In the genomic region with DNA sequence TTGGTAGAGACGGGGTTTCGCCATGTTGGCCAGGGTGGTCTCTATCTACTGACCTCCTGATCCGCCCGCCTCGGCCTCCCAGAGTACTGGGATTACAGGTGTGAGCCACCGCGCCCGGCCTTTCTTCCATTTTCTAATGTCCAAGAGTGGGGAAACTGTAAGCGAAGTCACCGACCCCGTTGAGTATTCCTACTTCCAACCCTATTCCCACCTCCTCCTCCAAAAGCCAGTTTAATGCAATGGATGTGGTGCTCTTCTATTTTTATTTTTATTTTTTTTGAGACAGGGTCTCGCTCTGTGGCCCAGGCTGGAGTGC, we compare ENCODE assay signal across 9 cellular contexts. TPM values are rescaled to one million over a fixed set of nuclear protein-coding genes. Genes with fewer than 3 reads are reported as not detected.
A peak's percentile ranks its signal among the peaks of the same experiment; 100 is the strongest.
DNase-seq lines count a peak whose midpoint lies in the region; ATAC-seq and TF ChIP-seq lines count a peak whose summit lies in the region.
"Had no signal": no experiment of that assay in that cellular context is flagged by ENCODE, and none has a peak within 500 bp of the region (broad histone marks: within the 10 kb centered on the region; RNA-seq: fewer than 3 reads in every experiment).

No MANE protein-coding gene starts in this region.

- H3K79me2 ChIP-seq in mammary epithelial cell (ENCODE audit: insufficient read depth, low read length), result peaks cover 17% of the 10 kb centered on the region

- dilution Hi-C loops in mammary epithelial cell (cut with HindIII; ENCODE audit: low sequenced_read_pairs), result no loop called here

- CTCF ChIA-PET in MCF 10A (lab: Yijun Ruan, JAX), result interaction anchor here (0.6 to 0.9 kb wide), 3 partner anchors 11 to 88 kb away, joined by 3 to 5 read pairs (median 3); no protein-coding TSS in a partner anchor
- CTCF ChIA-PET in mammary epithelial cell (lab: Charles Lee; ENCODE audit: low non-redundant PET), result no interaction called here

- H3K27ac ChIP-seq in mammary epithelial cell (ENCODE audit: insufficient read depth, low read depth, low read length), result no peak overlapping the region

- H3K36me3 ChIP-seq in mammary epithelial cell (ENCODE audit: insufficient read depth, low read length), result peaks cover 6% of the 10 kb centered on the region

- H3K4me1 Mint-ChIP-seq in MCF 10A (ENCODE audit: insufficient read depth, unreplicated experiment) (peaks cover 7% of the 10 kb centered on the region), mesothelial cell of epicardium (no peaks in the 10 kb centered on the region), type B pancreatic cell (ENCODE audit: unreplicated experiment) (peaks cover 6% of the 10 kb centered on the region)
- H3K4me1 Mint-ChIP-seq in activated naive CD8-positive, alpha-beta T cell treated with anti-CD3 and anti-CD28 coated beads, Interleukin-2, amount 10 ng/mL, durations not matched to agents 7 days and 5 days, result peaks cover 15% of the 10 kb centered on the region

- BruUV-seq in MCF 10A (replicated peaks; lab: Mats Ljungman, UMichigan), result no TSS peak
- no TSS peak for BruUV-seq in mammary epithelial cell (replicated peaks; lab: Mats Ljungman, UMichigan)

- intact Hi-C loops in MCF 10A (cut with micrococcal nuclease) (no loop called here), mammary epithelial cell (cut with micrococcal nuclease) (loop anchor here (2.0 kb wide), 2 partner anchors 15 to 31 kb away; no protein-coding TSS in a partner anchor)

- H3K4me3 Mint-ChIP-seq in MCF 10A (ENCODE audit: unreplicated experiment), result peak overlapping the region; percentile 82
- H3K4me3 Mint-ChIP-seq in activated naive CD8-positive, alpha-beta T cell treated with anti-CD3 and anti-CD28 coated beads, Interleukin-2, amount 10 ng/mL, durations not matched to agents 7 days and 5 days, result peak overlapping the region; percentile 89
- H3K4me3 Mint-ChIP-seq in mesothelial cell of epicardium, result peak overlapping the region; percentile 86
- H3K4me3 Mint-ChIP-seq in type B pancreatic cell, result peak overlapping the region; percentile 95

- no peak for DNase-seq in MCF 10A (ENCODE audit: unreplicated experiment)
- DNase-seq in mammary epithelial cell, result no peak
- DNase-seq in activated naive CD8-positive, alpha-beta T cell treated with anti-CD3 and anti-CD28 coated beads, Interleukin-2, amount 10 ng/mL, durations not matched to agents 7 days and 5 days, result no peak
- no peak for DNase-seq in mesothelial cell of epicardium (ENCODE audit: low spot score in 2 of 2, unreplicated experiment in 2 of 2)
- DNase-seq in type B pancreatic cell (ENCODE audit: extremely low spot score, unreplicated experiment), result no peak
- DNase-seq in NCI-H345 (lab: John Stamatoyannopoulos, UW), result no peak
- no peak for DNase-seq in NCI-H1105 (lab: John Stamatoyannopoulos, UW)

- H3K9me3 ChIP-seq in mammary epithelial cell (replicated peaks; ENCODE audit: insufficient read depth, low read length), result no peaks in the 10 kb centered on the region

- in situ Hi-C loops in mammary epithelial cell (cut with MboI; ENCODE audit: low sequenced_read_pairs in 2 of 2), result no loop called here

- no peaks in the 10 kb centered on the region for H4K20me1 ChIP-seq in mammary epithelial cell (ENCODE audit: insufficient read depth, low read length)

- H3K27me3 ChIP-seq in mammary epithelial cell (ENCODE audit: insufficient read depth, low read length), result no peaks in the 10 kb centered on the region

- no peaks in the 10 kb centered on the region for H3K4me1 ChIP-seq in mammary epithelial cell (ENCODE audit: insufficient read depth, low read length)

- H3K4me2 ChIP-seq in mammary epithelial cell (ENCODE audit: insufficient read depth, low read depth, low read length), result no peak overlapping the region

- peaks cover 27% of the 10 kb centered on the region for H3K36me3 Mint-ChIP-seq in MCF 10A (ENCODE audit: insufficient read depth, unreplicated experiment)
- peaks cover 4% of the 10 kb centered on the region for H3K36me3 Mint-ChIP-seq in activated naive CD8-positive, alpha-beta T cell treated with anti-CD3 and anti-CD28 coated beads, Interleukin-2, amount 10 ng/mL, durations not matched to agents 7 days and 5 days
- peaks cover 6% of the 10 kb centered on the region for H3K36me3 Mint-ChIP-seq in mesothelial cell of epicardium
- H3K36me3 Mint-ChIP-seq in type B pancreatic cell, result peaks cover 9% of the 10 kb centered on the region

- no peaks in the 10 kb centered on the region for H3K9me3 Mint-ChIP-seq in MCF 10A (ENCODE audit: unreplicated experiment)
- H3K9me3 Mint-ChIP-seq in activated naive CD8-positive, alpha-beta T cell treated with anti-CD3 and anti-CD28 coated beads, Interleukin-2, amount 10 ng/mL, durations not matched to agents 7 days and 5 days, result no peaks in the 10 kb centered on the region
- H3K9me3 Mint-ChIP-seq in mesothelial cell of epicardium, result no peaks in the 10 kb centered on the region
- no peaks in the 10 kb centered on the region for H3K9me3 Mint-ChIP-seq in type B pancreatic cell

- ATAC-seq in activated naive CD8-positive, alpha-beta T cell treated with anti-CD3 and anti-CD28 coated beads, Interleukin-2, amount 10 ng/mL, durations not matched to agents 7 days and 5 days (ENCODE audit: low read depth), result no peak
- no peak for ATAC-seq in GM19351 (IDR thresholded peaks at IDR 0.05; ENCODE audit: unreplicated experiment)

- H3K27ac Mint-ChIP-seq in MCF 10A (ENCODE audit: low read depth, unreplicated experiment), result peak overlapping the region; percentile 100
- peak overlapping the region; percentile 99 for H3K27ac Mint-ChIP-seq in activated naive CD8-positive, alpha-beta T cell treated with anti-CD3 and anti-CD28 coated beads, Interleukin-2, amount 10 ng/mL, durations not matched to agents 7 days and 5 days
- peak overlapping the region; percentile 100 for H3K27ac Mint-ChIP-seq in mesothelial cell of epicardium
- peak overlapping the region; percentile 100 for H3K27ac Mint-ChIP-seq in type B pancreatic cell

- H3K27me3 Mint-ChIP-seq in MCF 10A (ENCODE audit: insufficient read depth, unreplicated experiment), result no peaks in the 10 kb centered on the region
- no peaks in the 10 kb centered on the region for H3K27me3 Mint-ChIP-seq in activated naive CD8-positive, alpha-beta T cell treated with anti-CD3 and anti-CD28 coated beads, Interleukin-2, amount 10 ng/mL, durations not matched to agents 7 days and 5 days
- peaks cover 2% of the 10 kb centered on the region for H3K27me3 Mint-ChIP-seq in mesothelial cell of epicardium (ENCODE audit: low read depth)
- H3K27me3 Mint-ChIP-seq in type B pancreatic cell, result peaks cover 5% of the 10 kb centered on the region

- no peak overlapping the region for H3K9ac ChIP-seq in mammary epithelial cell (ENCODE audit: insufficient read depth, low read length)

- POLR2A ChIA-PET in MCF 10A (lab: Yijun Ruan, JAX), result interaction anchor here (0.6 to 1.4 kb wide), 12 partner anchors 9 to 454 kb away, joined by 3 to 14 read pairs (median 5); a partner anchor contains a TSS
- POLR2A ChIA-PET in activated naive CD8-positive, alpha-beta T cell treated with anti-CD3 and anti-CD28 coated beads, Interleukin-2, amount 10 ng/mL, durations not matched to agents 7 days and 5 days (lab: Charles Lee), result interaction anchor here (0.6 to 3.1 kb wide), 16 partner anchors 10 to 948 kb away, joined by 3 to 57 read pairs (median 4); a partner anchor contains a TSS

- TF ChIP-seq CTCF in MCF 10A (IDR thresholded peaks at IDR 0.05; ENCODE audit: unreplicated experiment) (no peak), mammary epithelial cell (conservative IDR thresholded peaks at IDR 0.05 in 1 of 2, IDR thresholded peaks at IDR 0.05 in 1 of 2; ENCODE audit: extremely low read depth in 1 of 2, insufficient read depth in 1 of 2, low read depth in 1 of 2, low read length in 2 of 2) (no peak), mesothelial cell of epicardium (IDR thresholded peaks at IDR 0.05; ENCODE audit: unreplicated experiment) (no peak), type B pancreatic cell (conservative IDR thresholded peaks at IDR 0.05) (no peak)

- 68% methylated on average over 6 of the region's 12 CpGs for WGBS in mammary epithelial cell (ENCODE audit: low coverage, missing lambda C conversion rate)

- H3K4me3 ChIP-seq in mammary epithelial cell (replicated peaks in 1 of 3; ENCODE audit: insufficient read depth in 1 of 3, low read depth in 2 of 3, low read length in 3 of 3), result no peak overlapping the region

- no peak overlapping the region for H2AFZ ChIP-seq in mammary epithelial cell (ENCODE audit: low read depth, low read length)

RNA-seq across cellular contexts. Expression of a gene that starts 0.4 kb away (rescaled TPM):
- total RNA-seq in MCF 10A (2022) (not detected in 2 replicates), mammary epithelial cell (not detected), mesothelial cell of epicardium (not detected in 3 replicates), type B pancreatic cell (ENCODE audit: low replicate concordance) (not detected in 2 replicates)
- not detected for polyA plus RNA-seq in mammary epithelial cell
- not detected for polyA minus RNA-seq in mammary epithelial cell
- total RNA-seq in activated naive CD8-positive, alpha-beta T cell treated with anti-CD3 and anti-CD28 coated beads, Interleukin-2, amount 10 ng/mL, durations not matched to agents 7 days and 5 days, result not detected
- total RNA-seq: sciatic nerve had no signal

RNA-seq across cellular contexts. Expression of a gene that starts 0.7 kb away (rescaled TPM):
- total RNA-seq in MCF 10A (2022) (52.7 and 61.0 TPM in 2 replicates), mammary epithelial cell (10 to 100 TPM; 22.5 to 36.1 TPM), mesothelial cell of epicardium (79.8 to 87.8 TPM (median 80.0 TPM) in 3 replicates), type B pancreatic cell (ENCODE audit: low replicate concordance) (59.6 and 74.2 TPM in 2 replicates)
- polyA plus RNA-seq in mammary epithelial cell, result 21.7 TPM
- 15.7 TPM for polyA minus RNA-seq in mammary epithelial cell
- total RNA-seq in activated naive CD8-positive, alpha-beta T cell treated with anti-CD3 and anti-CD28 coated beads, Interleukin-2, amount 10 ng/mL, durations not matched to agents 7 days and 5 days, result 10 to 100 TPM; 53.6 to 72.7 TPM

RNA-seq across cellular contexts. Expression of a gene that starts 19.3 kb away (rescaled TPM):
- total RNA-seq in MCF 10A (2022), result 65.7 and 73.6 TPM in 2 replicates
- total RNA-seq in mammary epithelial cell, result 10 to 100 TPM; 39.3 to 53.1 TPM
- polyA plus RNA-seq in mammary epithelial cell, result 40.1 TPM
- polyA minus RNA-seq in mammary epithelial cell, result 24.4 TPM
- 100 to 1,000 TPM; 108 to 113 TPM for total RNA-seq in activated naive CD8-positive, alpha-beta T cell treated with anti-CD3 and anti-CD28 coated beads, Interleukin-2, amount 10 ng/mL, durations not matched to agents 7 days and 5 days
- 47.4 to 50.5 TPM (median 49.5 TPM) in 3 replicates for total RNA-seq in mesothelial cell of epicardium
- 48.8 and 56.7 TPM in 2 replicates for total RNA-seq in type B pancreatic cell (ENCODE audit: low replicate concordance)

RNA-seq across cellular contexts. Expression of a gene that starts 23.4 kb away (rescaled TPM):
- total RNA-seq in MCF 10A (2022) (not detected in 2 replicates), mammary epithelial cell (not detected), mesothelial cell of epicardium (1.0 to 1.5 TPM (median 1.1 TPM) in 3 replicates), type B pancreatic cell (ENCODE audit: low replicate concordance) (1.2 and 2.2 TPM in 2 replicates)
- 0.05 TPM for polyA plus RNA-seq in mammary epithelial cell
- not detected for polyA minus RNA-seq in mammary epithelial cell
- 1 to 10 TPM; 2.9 to 3.1 TPM for total RNA-seq in activated naive CD8-positive, alpha-beta T cell treated with anti-CD3 and anti-CD28 coated beads, Interleukin-2, amount 10 ng/mL, durations not matched to agents 7 days and 5 days
- total RNA-seq: sciatic nerve had no signal

RNA-seq across cellular contexts. Expression of a gene that starts 32.1 kb away (rescaled TPM):
- total RNA-seq in MCF 10A (2022) (10.2 and 13.1 TPM in 2 replicates), mammary epithelial cell (10 to 100 TPM in 1 of 2 donors, 1 to 10 TPM in 1; 8.2 to 17.4 TPM), mesothelial cell of epicardium (65.9 to 72.4 TPM (median 70.6 TPM) in 3 replicates), type B pancreatic cell (ENCODE audit: low replicate concordance) (83.0 and 124 TPM in 2 replicates)
- 6.8 TPM for polyA plus RNA-seq in mammary epithelial cell
- 2.6 TPM for polyA minus RNA-seq in mammary epithelial cell
- 10 to 100 TPM; 28.7 to 33.2 TPM for total RNA-seq in activated naive CD8-positive, alpha-beta T cell treated with anti-CD3 and anti-CD28 coated beads, Interleukin-2, amount 10 ng/mL, durations not matched to agents 7 days and 5 days
